8 cellular contexts compared by ENCODE assay signal in genomic region chr6:27251672-27252251, GRCh38. TPM values are rescaled to one million over a fixed set of nuclear protein-coding genes. Genes with fewer than 3 reads are reported as not detected.
A peak's percentile ranks its signal among the peaks of the same experiment; 100 is the strongest.
DNase-seq lines count a peak whose midpoint lies in the region; ATAC-seq and FAIRE-seq lines count a peak whose summit lies in the region.

No MANE protein-coding gene starts in this region.

- peak overlapping the region; percentile 28 for H3K4me3 ChIP-seq in mononuclear cell (ENCODE audit: low read length)

- peaks cover 61% of the 10 kb centered on the region for H3K27me3 ChIP-seq in mononuclear cell (ENCODE audit: insufficient read depth, low read length)

- H3K4me1 ChIP-seq in mononuclear cell (ENCODE audit: insufficient read depth, low read length), result peaks cover 5% of the 10 kb centered on the region

- no peaks in the 10 kb centered on the region for H3K9me3 ChIP-seq in mononuclear cell (ENCODE audit: low read depth, low read length)

- peak; percentile 58 for FAIRE-seq in A204.1 (lab: Jason Lieb, UNC)

- DNase-seq in NCI-H2196 (lab: John Stamatoyannopoulos, UW; ENCODE audit: unreplicated experiment) (peak; percentile 90), ecto neural progenitor cell (ENCODE audit: low spot score) (peak; percentile 95)
- DNase-seq in activated CD4-positive, alpha-beta T cell treated with anti-CD3 and anti-CD28 coated beads, Interleukin-2, amount 50 U/mL, for 24 hours (ENCODE audit: low read depth in 1 of 2, low spot score in 1 of 2), result peak; percentile 17 to 44
- DNase-seq in stimulated activated CD8-positive, alpha-beta memory T cell treated with anti-CD3 and anti-CD28 coated beads, Interleukin-7, amount 100 ng/mL, for 24 hours (ENCODE audit: low read depth), result peak; percentile 39

- peak; percentile 79 for ATAC-seq in GM18517 (IDR thresholded peaks at IDR 0.05; ENCODE audit: unreplicated experiment)
- ATAC-seq in HG03025 (IDR thresholded peaks at IDR 0.05; ENCODE audit: low FRiP score, unreplicated experiment), result peak; percentile 56

RNA-seq across cellular contexts. Expression of gene PRSS16, which starts 4.3 kb away (rescaled TPM):
- 0.42 TPM for total RNA-seq in mononuclear cell

Comparison
In these comparisons a context has a peak if more than half of its experiments do, and no peak if none do; other contexts are left out.
1. Peak in every context shown above with its lines: DNase-seq, ATAC-seq and H3K4me3 ChIP-seq.
2. DNase-seq: peak in every context shown above with its lines; median percentile 95 in ecto neural progenitor cell; 90 in NCI-H2196; 39 in stimulated activated CD8-positive, alpha-beta memory T cell treated with anti-CD3 and anti-CD28 coated beads, Interleukin-7, amount 100 ng/mL, for 24 hours; 30 in activated CD4-positive, alpha-beta T cell treated with anti-CD3 and anti-CD28 coated beads, Interleukin-2, amount 50 U/mL, for 24 hours.